ENCODE assay signal across 8 cellular contexts in genomic region chr1:52054496-52055065, GRCh38. TPM values are rescaled to one million over a fixed set of nuclear protein-coding genes. Genes with fewer than 3 reads are reported as not detected.
DNase-seq lines count a peak whose midpoint lies in the region; ATAC-seq lines count a peak whose summit lies in the region.

No MANE protein-coding gene starts in this region.

- H3K4me2 ChIP-seq in BLaER1 treated with 17β-estradiol and CSF1 and Interleukin-3, amounts not matched to agents 10 nM and 100 nM = peak overlapping the region; percentile 73 to 99 (median 95)

- H3K9me3 Mint-ChIP-seq in natural killer cell treated with Interleukin-12 subunit alpha and Interleukin-12 subunit beta and Interleukin-15 and Interleukin-18, amount 100 ng/mL, for 72 hours = no peaks in the 10 kb centered on the region

- H3K36me3 ChIP-seq in BLaER1 treated with 17β-estradiol and CSF1 and Interleukin-3, amounts not matched to agents 10 nM and 100 nM = peaks cover 22 to 47% (median 39%) of the 10 kb centered on the region in 11 experiments; a peak in 21 of 22 replicates

- no peak for ATAC-seq in natural killer cell treated with Interleukin-12 subunit alpha and Interleukin-12 subunit beta and Interleukin-15 and Interleukin-18, amount 100 ng/mL, for 72 hours
- ATAC-seq in GM21381 (IDR thresholded peaks at IDR 0.05; ENCODE audit: unreplicated experiment) (no peak), HG03095 (IDR thresholded peaks at IDR 0.05; ENCODE audit: unreplicated experiment) (no peak)

- H3K9ac ChIP-seq in BLaER1 treated with 17β-estradiol and CSF1 and Interleukin-3, amounts not matched to agents 10 nM and 100 nM = peak overlapping the region; percentile 86 to 98 (median 95)

- no peaks in the 10 kb centered on the region for H3K9me3 ChIP-seq in BLaER1 treated with 17β-estradiol and CSF1 and Interleukin-3, amounts not matched to agents 10 nM and 100 nM (replicated peaks in 1 of 11)

- H3K36me3 Mint-ChIP-seq in natural killer cell treated with Interleukin-12 subunit alpha and Interleukin-12 subunit beta and Interleukin-15 and Interleukin-18, amount 100 ng/mL, for 72 hours = peaks cover 5% of the 10 kb centered on the region

- DNase-seq in NAMALWA (ENCODE audit: low spot score) (peak; percentile 22), NCI-H510A treated with DMSO at 0.1 percent for 48 hours (lab: John Stamatoyannopoulos, UW) (no peak), NK-92 (lab: John Stamatoyannopoulos, UW; ENCODE audit: unreplicated experiment) (no peak)
- no peak for DNase-seq in natural killer cell treated with Interleukin-12 subunit alpha and Interleukin-12 subunit beta and Interleukin-15 and Interleukin-18, amount 100 ng/mL, for 72 hours (ENCODE audit: low spot score)

- peak overlapping the region; percentile 81 to 96 (median 92) for H3K4me3 ChIP-seq in BLaER1 treated with 17β-estradiol and CSF1 and Interleukin-3, amounts not matched to agents 10 nM and 100 nM

- H3K27me3 Mint-ChIP-seq in natural killer cell treated with Interleukin-12 subunit alpha and Interleukin-12 subunit beta and Interleukin-15 and Interleukin-18, amount 100 ng/mL, for 72 hours = no peaks in the 10 kb centered on the region

- H3K4me1 Mint-ChIP-seq in natural killer cell treated with Interleukin-12 subunit alpha and Interleukin-12 subunit beta and Interleukin-15 and Interleukin-18, amount 100 ng/mL, for 72 hours (ENCODE audit: low read depth in 2 of 2) = peaks cover 43 to 57% of the 10 kb centered on the region in 2 donors

- peaks cover 44 to 54% (median 50%) of the 10 kb centered on the region in 10 experiments for H3K4me1 ChIP-seq in BLaER1 treated with 17β-estradiol and CSF1 and Interleukin-3, amounts not matched to agents 10 nM and 100 nM

- H3K4me3 Mint-ChIP-seq in natural killer cell treated with Interleukin-12 subunit alpha and Interleukin-12 subunit beta and Interleukin-15 and Interleukin-18, amount 100 ng/mL, for 72 hours = peak overlapping the region; percentile 99

- no peaks in the 10 kb centered on the region for H3K27me3 ChIP-seq in BLaER1 treated with 17β-estradiol and CSF1 and Interleukin-3, amounts not matched to agents 10 nM and 100 nM

- H3K27ac Mint-ChIP-seq in natural killer cell treated with Interleukin-12 subunit alpha and Interleukin-12 subunit beta and Interleukin-15 and Interleukin-18, amount 100 ng/mL, for 72 hours = peak overlapping the region; percentile 92 to 95

- H3K27ac ChIP-seq in BLaER1 treated with 17β-estradiol and CSF1 and Interleukin-3, amounts not matched to agents 10 nM and 100 nM = peak overlapping the region; percentile 71 to 98 (median 97); a peak in 21 of 22 replicates
- peak overlapping the region; percentile 91 for H3K27ac ChIP-seq in cingulate gyrus (ENCODE audit: low read depth, low read length)

- H4K20me1 ChIP-seq in BLaER1 treated with 17β-estradiol and CSF1 and Interleukin-3, amounts not matched to agents 10 nM and 100 nM = peaks cover 21 to 79% (median 49%) of the 10 kb centered on the region in 11 experiments; a peak in 19 of 22 replicates

RNA-seq across cellular contexts. Expression of gene TXNDC12, which starts 0.4 kb away (rescaled TPM):
- 10 to 100 TPM; 32.0 to 50.2 TPM for total RNA-seq in natural killer cell treated with Interleukin-12 subunit alpha and Interleukin-12 subunit beta and Interleukin-15 and Interleukin-18, amount 100 ng/mL, for 72 hours

RNA-seq across cellular contexts. Expression of gene BTF3L4, which starts 1.5 kb away (rescaled TPM):
- 10 to 100 TPM; 24.2 to 29.9 TPM for total RNA-seq in natural killer cell treated with Interleukin-12 subunit alpha and Interleukin-12 subunit beta and Interleukin-15 and Interleukin-18, amount 100 ng/mL, for 72 hours

RNA-seq across cellular contexts. Expression of gene KTI12, which starts 21.0 kb away (rescaled TPM):
- 10 to 100 TPM; 17.6 to 27.8 TPM for total RNA-seq in natural killer cell treated with Interleukin-12 subunit alpha and Interleukin-12 subunit beta and Interleukin-15 and Interleukin-18, amount 100 ng/mL, for 72 hours
